In the genomic region with DNA sequence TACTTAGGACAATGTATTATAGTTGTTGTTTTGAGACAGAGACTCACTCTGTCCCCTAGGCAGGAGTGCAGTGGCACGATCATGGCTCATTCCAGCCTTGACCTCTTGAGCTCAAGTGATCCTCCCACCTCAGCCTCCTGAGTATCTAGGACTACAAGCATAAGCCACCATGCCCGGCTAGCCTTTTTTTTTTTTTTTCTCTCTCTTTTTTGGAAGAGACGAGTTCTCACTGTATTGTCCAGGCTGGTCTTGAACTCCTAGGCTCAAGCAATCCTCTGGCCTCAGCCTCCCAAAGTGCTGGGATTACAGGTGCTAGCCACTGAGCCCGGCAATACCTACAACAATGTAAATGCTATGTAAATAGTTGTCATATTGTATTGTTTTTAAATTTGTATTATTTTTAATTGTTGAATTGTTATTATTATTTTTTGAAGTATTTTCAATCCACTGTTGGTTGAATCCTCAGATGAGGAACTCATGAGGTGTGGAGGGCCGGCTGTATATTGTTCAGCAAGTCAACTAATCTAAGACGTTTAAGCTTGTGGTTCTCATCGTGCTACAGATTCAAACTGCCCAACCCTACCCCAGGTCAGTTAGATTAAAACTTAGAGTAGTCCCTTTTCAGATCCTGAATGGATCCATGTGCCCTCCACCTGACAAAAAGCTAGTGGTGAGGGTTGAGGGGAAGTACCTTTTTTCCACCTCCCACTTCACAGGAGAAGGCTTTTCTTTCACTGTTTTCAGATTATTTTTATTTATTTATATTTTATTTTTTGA, we compare ENCODE assay signal across 11 cellular contexts. TPM values are rescaled to one million over a fixed set of nuclear protein-coding genes. Genes with fewer than 3 reads are reported as not detected.
"Had no signal": no experiment of that assay in that cellular context is flagged by ENCODE, and none has a peak within 500 bp of the region (broad histone marks: within the 10 kb centered on the region; RNA-seq: fewer than 3 reads in every experiment).

No MANE protein-coding gene starts in this region.

- DNase-seq: GM23248, GOT3, H7, H9, HCEC 1CT, HFFc6 had no signal

- H3K4me2 ChIP-seq: GM23338 had no signal

- H3K4me1 ChIP-seq: HAP-1 had no signal

- H3K4me3 ChIP-seq: GM23248, GM23338, HAP-1 had no signal

- ATAC-seq: GM23338, HCT116 had no signal

- H3K27ac ChIP-seq: GM23248 had no signal

- FAIRE-seq: H1, H54 had no signal

- H3K9ac ChIP-seq: GM23248 had no signal

- H2AFZ ChIP-seq: GM23248, GM23338 had no signal

- H3K36me3 ChIP-seq: HAP-1 had no signal

- H3K9me3 ChIP-seq: HAP-1 had no signal

RNA-seq across cellular contexts. Expression of gene ZNF280A, which starts 11.9 kb away (rescaled TPM):
- total RNA-seq: GM23248, GM23338 had no signal
- polyA plus RNA-seq: GM23248, GM23338 had no signal

RNA-seq across cellular contexts. Expression of gene PRAME, which starts 27.1 kb away (rescaled TPM):
- total RNA-seq: GM23248, GM23338, H7, HFFc6 had no signal
- polyA plus RNA-seq: GM23248, GM23338 had no signal
